12 cellular contexts compared by ENCODE assay signal in genomic region chr5:370311-370958, GRCh38. TPM values are rescaled to one million over a fixed set of nuclear protein-coding genes. Genes with fewer than 3 reads are reported as not detected.
A peak's percentile ranks its signal among the peaks of the same experiment; 100 is the strongest.
DNase-seq lines count a peak whose midpoint lies in the region; ATAC-seq, FAIRE-seq and TF ChIP-seq lines count a peak whose summit lies in the region.
"Had no signal": no experiment of that assay in that cellular context is flagged by ENCODE, and none has a peak within 500 bp of the region (broad histone marks: within the 10 kb centered on the region; RNA-seq: fewer than 3 reads in every experiment).

No MANE protein-coding gene starts in this region.

- H3K9me3 Mint-ChIP-seq in natural killer cell treated with Interleukin-12 subunit alpha and Interleukin-12 subunit beta and Interleukin-15 and Interleukin-18, amount 100 ng/mL, for 72 hours, result no peaks in the 10 kb centered on the region
- peaks cover 0 to 1% of the 10 kb centered on the region in 2 donors for H3K9me3 Mint-ChIP-seq in natural killer cell
- no peaks in the 10 kb centered on the region for H3K9me3 Mint-ChIP-seq in activated T-helper 1 cell treated with anti-CD3 and anti-CD28 coated beads, Interleukin-12 subunit alpha, Interleukin-12 subunit beta, Interleukin-2, Interleukin-4 antibody, amounts not matched to agents 30 ng/mL and 10 ng/mL and 1 ng/mL, durations not matched to agents 14 hours and 24 hours and 36 hours

- H3K27me3 Mint-ChIP-seq in natural killer cell treated with Interleukin-12 subunit alpha and Interleukin-12 subunit beta and Interleukin-15 and Interleukin-18, amount 100 ng/mL, for 72 hours, result peaks cover 8 to 24% of the 10 kb centered on the region in 2 donors
- peaks cover 16 to 26% of the 10 kb centered on the region in 2 donors for H3K27me3 Mint-ChIP-seq in natural killer cell (ENCODE audit: low read depth in 2 of 2)
- no peaks in the 10 kb centered on the region for H3K27me3 Mint-ChIP-seq in activated T-helper 1 cell treated with anti-CD3 and anti-CD28 coated beads, Interleukin-12 subunit alpha, Interleukin-12 subunit beta, Interleukin-2, Interleukin-4 antibody, amounts not matched to agents 30 ng/mL and 10 ng/mL and 1 ng/mL, durations not matched to agents 14 hours and 24 hours and 36 hours (ENCODE audit: insufficient read depth)

- no peak overlapping the region for H3K4me3 Mint-ChIP-seq in natural killer cell treated with Interleukin-12 subunit alpha and Interleukin-12 subunit beta and Interleukin-15 and Interleukin-18, amount 100 ng/mL, for 72 hours
- no peak overlapping the region for H3K4me3 Mint-ChIP-seq in natural killer cell
- peak overlapping the region; percentile 33 for H3K4me3 Mint-ChIP-seq in activated T-helper 1 cell treated with anti-CD3 and anti-CD28 coated beads, Interleukin-12 subunit alpha, Interleukin-12 subunit beta, Interleukin-2, Interleukin-4 antibody, amounts not matched to agents 30 ng/mL and 10 ng/mL and 1 ng/mL, durations not matched to agents 14 hours and 24 hours and 36 hours

- peaks cover 5% of the 10 kb centered on the region for H3K4me1 ChIP-seq in mucosa of descending colon (ENCODE audit: low read depth)

- no peak for FAIRE-seq in GM12892 (lab: Jason Lieb, UNC)
- FAIRE-seq: astrocyte had no signal

- H3K27ac Mint-ChIP-seq in natural killer cell treated with Interleukin-12 subunit alpha and Interleukin-12 subunit beta and Interleukin-15 and Interleukin-18, amount 100 ng/mL, for 72 hours, result no peak overlapping the region
- no peak overlapping the region for H3K27ac Mint-ChIP-seq in natural killer cell
- H3K27ac Mint-ChIP-seq in activated T-helper 1 cell treated with anti-CD3 and anti-CD28 coated beads, Interleukin-12 subunit alpha, Interleukin-12 subunit beta, Interleukin-2, Interleukin-4 antibody, amounts not matched to agents 30 ng/mL and 10 ng/mL and 1 ng/mL, durations not matched to agents 14 hours and 24 hours and 36 hours, result peak overlapping the region; percentile 71

- no peak for TF ChIP-seq CTCF in natural killer cell (IDR thresholded peaks at IDR 0.05)
- no peak for TF ChIP-seq CTCF in mucosa of descending colon (IDR thresholded peaks at IDR 0.05)

- peak; percentile 58 for DNase-seq in natural killer cell treated with Interleukin-12 subunit alpha and Interleukin-12 subunit beta and Interleukin-15 and Interleukin-18, amount 100 ng/mL, for 72 hours (ENCODE audit: low spot score)
- DNase-seq in natural killer cell (no peak), mucosa of descending colon (peak in 2 of 3 donors; percentile 0 to 19), cerebellar cortex (ENCODE audit: low spot score) (no peak), GM12892 (ENCODE audit: insufficient read length) (no peak)
- DNase-seq in activated T-helper 1 cell treated with anti-CD3 and anti-CD28 coated beads, Interleukin-12 subunit alpha, Interleukin-12 subunit beta, Interleukin-2, Interleukin-4 antibody, amounts not matched to agents 30 ng/mL and 10 ng/mL and 1 ng/mL, durations not matched to agents 14 hours and 24 hours and 36 hours (ENCODE audit: low spot score), result no peak
- DNase-seq: C1 segment of cervical spinal cord, NCI-H1436, NCI-H446 treated with DMSO at 0.1 percent for 48 hours had no signal

- H3K36me3 Mint-ChIP-seq in natural killer cell treated with Interleukin-12 subunit alpha and Interleukin-12 subunit beta and Interleukin-15 and Interleukin-18, amount 100 ng/mL, for 72 hours, result no peaks in the 10 kb centered on the region
- no peaks in the 10 kb centered on the region for H3K36me3 Mint-ChIP-seq in natural killer cell
- peaks cover 8% of the 10 kb centered on the region for H3K36me3 Mint-ChIP-seq in activated T-helper 1 cell treated with anti-CD3 and anti-CD28 coated beads, Interleukin-12 subunit alpha, Interleukin-12 subunit beta, Interleukin-2, Interleukin-4 antibody, amounts not matched to agents 30 ng/mL and 10 ng/mL and 1 ng/mL, durations not matched to agents 14 hours and 24 hours and 36 hours (ENCODE audit: low read depth)

- no peak for ATAC-seq in natural killer cell treated with Interleukin-12 subunit alpha and Interleukin-12 subunit beta and Interleukin-15 and Interleukin-18, amount 100 ng/mL, for 72 hours
- ATAC-seq in natural killer cell, result no peak
- ATAC-seq in mucosa of descending colon, result no peak
- ATAC-seq in HG02798 (IDR thresholded peaks at IDR 0.05; ENCODE audit: poor library complexity, unreplicated experiment), result no peak
- ATAC-seq in HG03139 (IDR thresholded peaks at IDR 0.05; ENCODE audit: unreplicated experiment), result no peak

- no peak for TF ChIP-seq POLR2A in GM12892 (IDR thresholded peaks at IDR 0.05; ENCODE audit: low read depth, low read length)

- no peak overlapping the region for H3K4me3 ChIP-seq in mucosa of descending colon

- peaks cover 34 to 35% of the 10 kb centered on the region in 2 donors for H3K4me1 Mint-ChIP-seq in natural killer cell treated with Interleukin-12 subunit alpha and Interleukin-12 subunit beta and Interleukin-15 and Interleukin-18, amount 100 ng/mL, for 72 hours (ENCODE audit: low read depth in 2 of 2)
- peaks cover 15 to 16% of the 10 kb centered on the region in 2 donors for H3K4me1 Mint-ChIP-seq in natural killer cell
- peaks cover 45% of the 10 kb centered on the region for H3K4me1 Mint-ChIP-seq in activated T-helper 1 cell treated with anti-CD3 and anti-CD28 coated beads, Interleukin-12 subunit alpha, Interleukin-12 subunit beta, Interleukin-2, Interleukin-4 antibody, amounts not matched to agents 30 ng/mL and 10 ng/mL and 1 ng/mL, durations not matched to agents 14 hours and 24 hours and 36 hours (ENCODE audit: low read depth)

- no peaks in the 10 kb centered on the region for H3K36me3 ChIP-seq in mucosa of descending colon (ENCODE audit: low read depth)

- H3K9me3 ChIP-seq in mucosa of descending colon, result no peaks in the 10 kb centered on the region

- intact Hi-C loops in natural killer cell (cut with micrococcal nuclease), result no loop called here
- intact Hi-C loops in activated T-helper 1 cell treated with anti-CD3 and anti-CD28 coated beads, Interleukin-12 subunit alpha, Interleukin-12 subunit beta, Interleukin-2, Interleukin-4 antibody, amounts not matched to agents 30 ng/mL and 10 ng/mL and 1 ng/mL, durations not matched to agents 14 hours and 24 hours and 36 hours (cut with micrococcal nuclease), result no loop called here
- intact Hi-C loops in mucosa of descending colon (cut with DNase I, micrococcal nuclease), result loop anchor here in 1 of 2 donors (10.0 kb wide), 1 partner anchor 1154 kb away; the partner anchor contains the start of gene LPCAT1

RNA-seq across cellular contexts. Expression of gene AHRR, which starts 48.9 kb away (rescaled TPM):
- 10 to 100 TPM in 1 of 2 donors, 1 to 10 TPM in 1; 4.1 to 11.0 TPM for total RNA-seq in natural killer cell treated with Interleukin-12 subunit alpha and Interleukin-12 subunit beta and Interleukin-15 and Interleukin-18, amount 100 ng/mL, for 72 hours
- 1 to 10 TPM in 2 of 3 donors, under 1 TPM in 1; 0.88 to 1.4 (median 1.2) TPM for total RNA-seq in natural killer cell
- total RNA-seq in activated T-helper 1 cell treated with anti-CD3 and anti-CD28 coated beads, Interleukin-12 subunit alpha, Interleukin-12 subunit beta, Interleukin-2, Interleukin-4 antibody, amounts not matched to agents 30 ng/mL and 10 ng/mL and 1 ng/mL, durations not matched to agents 14 hours and 24 hours and 36 hours, result 22.7 and 23.7 TPM in 2 replicates
- 1 to 10 TPM; 2.0 to 3.2 (median 2.3) TPM for total RNA-seq in mucosa of descending colon
- polyA plus RNA-seq in GM12892 (2012; ENCODE audit: missing spikeins), result 21.0 TPM

Comparison
In these comparisons a context has a peak if more than half of its experiments do, and no peak if none do; other contexts are left out.
1. DNase-seq: peak in natural killer cell treated with Interleukin-12 subunit alpha and Interleukin-12 subunit beta and Interleukin-15 and Interleukin-18, amount 100 ng/mL, for 72 hours (single experiment) and mucosa of descending colon (2 of 3); none in natural killer cell (single experiment), activated T-helper 1 cell treated with anti-CD3 and anti-CD28 coated beads, Interleukin-12 subunit alpha, Interleukin-12 subunit beta, Interleukin-2, Interleukin-4 antibody, amounts not matched to agents 30 ng/mL and 10 ng/mL and 1 ng/mL, durations not matched to agents 14 hours and 24 hours and 36 hours (single experiment), cerebellar cortex (single experiment) and GM12892 (single experiment).